Comparison of ENCODE assay signal across 10 cellular contexts in genomic region chr7:4747746-4748145, GRCh38.
DNase-seq lines count a peak whose midpoint lies in the region; ATAC-seq and TF ChIP-seq lines count a peak whose summit lies in the region.
"Had no signal": no experiment of that assay in that cellular context is flagged by ENCODE, and none has a peak within 500 bp of the region (broad histone marks: within the 10 kb centered on the region; RNA-seq: fewer than 3 reads in every experiment).

No MANE protein-coding gene starts in this region.

- peak overlapping the region; percentile 43 for H3K4me3 Mint-ChIP-seq in stimulated activated naive CD8-positive, alpha-beta T cell treated with anti-CD3 and anti-CD28 coated beads, Interleukin-15, Interleukin-2, amounts not matched to agents 100 ng/mL and 50 ng/mL, for 24 hours
- H3K4me3 Mint-ChIP-seq in nephron progenitor cell = peak overlapping the region; percentile 54

- DNase-seq in stimulated activated naive CD8-positive, alpha-beta T cell treated with anti-CD3 and anti-CD28 coated beads, Interleukin-15, Interleukin-2, amounts not matched to agents 100 U/mL and 50 U/mL, for 24 hours = no peak
- no peak for DNase-seq in coronary artery (ENCODE audit: low spot score)
- DNase-seq in nephron progenitor cell = no peak
- no peak for DNase-seq in DMS79 treated with DMSO at 0.1 percent for 48 hours (lab: John Stamatoyannopoulos, UW)
- no peak for DNase-seq in Ammon's horn (ENCODE audit: low spot score)
- no peak for DNase-seq in NCI-H2171 (lab: John Stamatoyannopoulos, UW)
- DNase-seq: NCI-H1105 treated with DMSO at 0.1 percent for 48 hours; stimulated activated CD4-positive, alpha-beta T cell treated with anti-CD3 and anti-CD28 coated beads, Interleukin-12 subunit alpha, Interleukin-12 subunit beta, amount 100 ng/mL, for 4 hours had no signal

- H3K27me3 Mint-ChIP-seq in stimulated activated naive CD8-positive, alpha-beta T cell treated with anti-CD3 and anti-CD28 coated beads, Interleukin-15, Interleukin-2, amounts not matched to agents 100 ng/mL and 50 ng/mL, for 24 hours = no peaks in the 10 kb centered on the region
- peaks cover 2% of the 10 kb centered on the region for H3K27me3 Mint-ChIP-seq in nephron progenitor cell (ENCODE audit: low read depth, poor library complexity)

- peaks cover 30% of the 10 kb centered on the region for H3K36me3 Mint-ChIP-seq in stimulated activated naive CD8-positive, alpha-beta T cell treated with anti-CD3 and anti-CD28 coated beads, Interleukin-15, Interleukin-2, amounts not matched to agents 100 ng/mL and 50 ng/mL, for 24 hours (ENCODE audit: low read depth)
- H3K36me3 Mint-ChIP-seq in nephron progenitor cell (ENCODE audit: low read depth) = peaks cover 38% of the 10 kb centered on the region

- peak overlapping the region; percentile 82 for H3K27ac Mint-ChIP-seq in stimulated activated naive CD8-positive, alpha-beta T cell treated with anti-CD3 and anti-CD28 coated beads, Interleukin-15, Interleukin-2, amounts not matched to agents 100 ng/mL and 50 ng/mL, for 24 hours
- H3K27ac Mint-ChIP-seq in nephron progenitor cell = peak overlapping the region; percentile 96

- H3K27ac ChIP-seq in coronary artery = peak overlapping the region; percentile 93 to 95

- no peak for TF ChIP-seq CTCF in coronary artery (IDR thresholded peaks at IDR 0.05)
- TF ChIP-seq CTCF in nephron progenitor cell (IDR thresholded peaks at IDR 0.05) = no peak

- no peak overlapping the region for H3K4me3 ChIP-seq in coronary artery

- ATAC-seq in stimulated activated naive CD8-positive, alpha-beta T cell treated with anti-CD3 and anti-CD28 coated beads, Interleukin-15, Interleukin-2, amounts not matched to agents 100 U/mL and 50 U/mL, for 24 hours = no peak
- ATAC-seq in GM21367 (IDR thresholded peaks at IDR 0.05; ENCODE audit: unreplicated experiment) = no peak

- H3K4me1 Mint-ChIP-seq in stimulated activated naive CD8-positive, alpha-beta T cell treated with anti-CD3 and anti-CD28 coated beads, Interleukin-15, Interleukin-2, amounts not matched to agents 100 ng/mL and 50 ng/mL, for 24 hours (ENCODE audit: low read depth) = peaks cover 68% of the 10 kb centered on the region
- H3K4me1 Mint-ChIP-seq in nephron progenitor cell = peaks cover 64% of the 10 kb centered on the region

- H3K9me3 Mint-ChIP-seq in stimulated activated naive CD8-positive, alpha-beta T cell treated with anti-CD3 and anti-CD28 coated beads, Interleukin-15, Interleukin-2, amounts not matched to agents 100 ng/mL and 50 ng/mL, for 24 hours = no peaks in the 10 kb centered on the region
- H3K9me3 Mint-ChIP-seq in nephron progenitor cell = no peaks in the 10 kb centered on the region
